Comparison of ENCODE assay signal across 30 cellular contexts in genomic region chr5:69211200-69211599, GRCh38.
"Had no signal": no experiment of that assay in that cellular context is flagged by ENCODE, and none has a peak within 500 bp of the region (broad histone marks: within the 10 kb centered on the region; RNA-seq: fewer than 3 reads in every experiment).

No MANE protein-coding gene starts in this region.

- H3K9me3 ChIP-seq: neutrophil, pancreas, prostate gland, right lobe of liver, sigmoid colon, spleen, suprapubic skin, testis, tibial artery, transverse colon, upper lobe of right lung, uterus had no signal

- H3K4me1 ChIP-seq: pancreas, prostate gland, sigmoid colon, spleen, suprapubic skin, testis, transverse colon, upper lobe of right lung, uterus had no signal

- H3K36me3 ChIP-seq: neutrophil, pancreas, prostate gland, right lobe of liver, sigmoid colon, spleen, suprapubic skin, tibial artery, transverse colon, upper lobe of right lung had no signal

- ATAC-seq: naive thymus-derived CD8-positive, alpha-beta T cell; natural killer cell treated with Interleukin-12 subunit alpha and Interleukin-12 subunit beta and Interleukin-15 and Interleukin-18, amount 100 ng/mL, for 72 hours; pancreas; right cardiac atrium; right lobe of liver; stimulated activated memory B cell treated with anti-CD40 and anti-IgM and Interleukin-4, amounts not matched to agents 10 μg/mL and 1 μg/mL and 100 μg/mL, for 72 hours; stimulated activated naive CD8-positive, alpha-beta T cell treated with anti-CD3 and anti-CD28 coated beads, Interleukin-15, amount 100 ng/mL, for 72 hours; stimulated activated naive CD8-positive, alpha-beta T cell treated with anti-CD3 and anti-CD28 coated beads, Interleukin-15, Interleukin-2, amounts not matched to agents 100 U/mL and 50 U/mL, for 24 hours; upper lobe of right lung had no signal

- H3K4me2 ChIP-seq: smooth muscle cell had no signal

- DNase-seq: naive thymus-derived CD8-positive, alpha-beta T cell; nephron progenitor cell; nucleus accumbens; pancreas; retina; right cardiac atrium; right lobe of liver; sigmoid colon; spleen; stimulated activated CD4-positive, alpha-beta T cell treated with anti-CD3 and anti-CD28 coated beads, Interleukin-12 subunit alpha, Interleukin-12 subunit beta, amount 100 ng/mL, for 4 hours; stimulated activated CD4-positive, alpha-beta T cell treated with anti-CD3 and anti-CD28 coated beads, Interleukin-1b, Interleukin-23, amount 100 ng/mL, for 48 hours; stimulated activated CD4-positive, alpha-beta T cell treated with anti-CD3 and anti-CD28 coated beads, Interleukin-4, amount 100 ng/mL, for 1 hour; stimulated activated CD4-positive, alpha-beta T cell treated with anti-CD3 and anti-CD28 coated beads, Interleukin-4, amount 100 ng/mL, for 4 hours; stimulated activated CD8-positive, alpha-beta memory T cell treated with anti-CD3 and anti-CD28 coated beads, Interleukin-4, amount 100 ng/mL, for 48 hours; stimulated activated naive CD4-positive, alpha-beta T cell; stimulated activated naive CD8-positive, alpha-beta T cell treated with anti-CD3 and anti-CD28 coated beads, Interleukin-15, amount 100 ng/mL, for 72 hours; stimulated activated naive CD8-positive, alpha-beta T cell treated with anti-CD3 and anti-CD28 coated beads, Interleukin-15, Interleukin-2, amounts not matched to agents 100 U/mL and 50 U/mL, for 24 hours; substantia nigra; testis; tibial artery; transverse colon; upper lobe of right lung; uterus had no signal

- H3K27ac ChIP-seq: neutrophil, pancreas, prostate gland, right lobe of liver, sigmoid colon, skin epidermis, spleen, suprapubic skin, testis, tibial artery, transverse colon, upper lobe of right lung, uterus had no signal

- H3K4me3 ChIP-seq: pancreas, prostate gland, right lobe of liver, sigmoid colon, skin epidermis, smooth muscle cell, spleen, suprapubic skin, testis, tibial artery, transverse colon, upper lobe of right lung, uterus had no signal

- H3K27me3 ChIP-seq: neutrophil, pancreas, right lobe of liver, sigmoid colon, spleen, suprapubic skin, testis, tibial artery, transverse colon, upper lobe of right lung, uterus had no signal
